ENCODE assay signal across 25 cellular contexts in the genomic region with DNA sequence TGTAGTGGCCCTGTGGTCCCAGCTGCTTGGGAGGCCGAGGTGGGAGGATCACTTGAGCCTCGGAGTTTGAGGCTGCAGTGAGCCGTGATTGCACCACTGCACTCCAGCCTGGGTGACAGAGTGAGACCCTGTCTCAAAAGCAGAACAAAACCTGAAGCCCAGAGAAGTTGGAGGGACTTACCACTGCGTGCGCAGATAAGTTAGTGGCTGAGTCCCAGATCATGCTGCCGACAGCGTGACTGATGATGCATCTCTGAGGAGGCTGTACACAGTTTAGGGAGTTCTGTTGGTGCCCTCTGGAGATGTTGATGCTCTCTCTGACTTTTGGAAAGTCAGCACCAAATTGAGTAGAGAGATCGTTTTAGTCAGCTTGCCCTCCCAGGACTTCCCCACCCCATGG. TPM values are rescaled to one million over a fixed set of nuclear protein-coding genes. Genes with fewer than 3 reads are reported as not detected.
A peak's percentile ranks its signal among the peaks of the same experiment; 100 is the strongest.
DNase-seq lines count a peak whose midpoint lies in the region; ATAC-seq, FAIRE-seq and TF ChIP-seq lines count a peak whose summit lies in the region.
"Had no signal": no experiment of that assay in that cellular context is flagged by ENCODE, and none has a peak within 500 bp of the region (broad histone marks: within the 10 kb centered on the region; RNA-seq: fewer than 3 reads in every experiment).

No MANE protein-coding gene starts in this region.

- peaks cover 5% of the 10 kb centered on the region for H3K4me1 ChIP-seq in osteoblast (ENCODE audit: insufficient read depth, low read length)
- H3K4me1 ChIP-seq: BE2C had no signal

- H4K20me1 ChIP-seq in osteoblast (ENCODE audit: insufficient read depth, low read length): no peaks in the 10 kb centered on the region
- H4K20me1 ChIP-seq: BLaER1 had no signal

- no peaks in the 10 kb centered on the region for H3K79me2 ChIP-seq in osteoblast (ENCODE audit: insufficient read depth, low read length)

- H3K36me3 ChIP-seq in bronchial epithelial cell (ENCODE audit: control insufficient read depth, insufficient read depth, low read length): no peaks in the 10 kb centered on the region
- no peaks in the 10 kb centered on the region for H3K36me3 ChIP-seq in osteoblast (ENCODE audit: insufficient read depth, low read length)
- H3K36me3 ChIP-seq: BLaER1 had no signal

- no peak overlapping the region for H3K27ac ChIP-seq in osteoblast (ENCODE audit: low read depth, low read length)
- H3K27ac ChIP-seq: BLaER1 had no signal

- no peak for ATAC-seq in left lobe of liver

- intact Hi-C loops in posterior vena cava (cut with DNase I): no loop called here

- no peak for TF ChIP-seq POLR2A in GM12891 (IDR thresholded peaks at IDR 0.05; ENCODE audit: low read depth, low read length)

- H2AFZ ChIP-seq in osteoblast (ENCODE audit: low read length): no peak overlapping the region

- TF ChIP-seq CTCF in bronchial epithelial cell (IDR thresholded peaks at IDR 0.05; ENCODE audit: insufficient read depth, low read length, severe bottlenecking) (no peak), osteoblast (IDR thresholded peaks at IDR 0.05; ENCODE audit: extremely low read depth, low read depth, low read length) (no peak)

- no peaks in the 10 kb centered on the region for H3K27me3 ChIP-seq in bronchial epithelial cell (ENCODE audit: control insufficient read depth, insufficient read depth, low read length)
- no peaks in the 10 kb centered on the region for H3K27me3 ChIP-seq in osteoblast (ENCODE audit: insufficient read depth, low read length)
- H3K27me3 ChIP-seq: BE2C, BLaER1 had no signal

- DNase-seq in bronchial epithelial cell (ENCODE audit: low read depth) (no peak), left lobe of liver (ENCODE audit: low spot score) (peak; percentile 5), posterior vena cava (ENCODE audit: low spot score) (peak; percentile 61), GDM1 (lab: John Stamatoyannopoulos, UW) (no peak), GM12891 (ENCODE audit: insufficient read length, low spot score) (no peak), osteoblast (ENCODE audit: insufficient read length, low spot score, missing footprints) (no peak)
- DNase-seq: 8988T; ACHN; BE2C; C1 segment of cervical spinal cord; CD4-positive, alpha-beta memory T cell; CD4-positive, CD25-positive, alpha-beta regulatory T cell; CD8-positive, alpha-beta memory T cell; COR-L47; DMS 273 treated with DMSO at 0.1 percent for 48 hours; DMS153; DMS53; DMS79; DND-41; EL; GF-D8 had no signal

- no peak overlapping the region for H3K4me2 ChIP-seq in osteoblast (ENCODE audit: insufficient read depth, low read length)
- H3K4me2 ChIP-seq: BLaER1 had no signal

- H3K4me3 ChIP-seq in bronchial epithelial cell (ENCODE audit: low read depth, low read length) (no peak overlapping the region), osteoblast (ENCODE audit: insufficient read depth, low read length) (no peak overlapping the region)
- H3K4me3 ChIP-seq: BLaER1 had no signal

- H3K9me3 ChIP-seq in osteoblast (ENCODE audit: low read depth, low read length): no peaks in the 10 kb centered on the region
- H3K9me3 ChIP-seq: BE2C, BLaER1 had no signal

- FAIRE-seq in bronchial epithelial cell (lab: Jason Lieb, UNC) (peak; percentile 55), GM12891 (lab: Jason Lieb, UNC) (no peak)
- FAIRE-seq: A204.1, GM12892, GM18507 had no signal

TF ChIP-seq in GM12891, 5 proteins besides CTCF, POLR2A, EP300 and RAD21:
- no peak for TF ChIP-seq PAX5 (IDR thresholded peaks at IDR 0.05; ENCODE audit: insufficient read depth, low read length, severe bottlenecking)
- TF ChIP-seq SPI1 (IDR thresholded peaks at IDR 0.05; ENCODE audit: low read depth, low read length): no peak
- no peak for TF ChIP-seq POU2F2 (IDR thresholded peaks at IDR 0.05; ENCODE audit: low read depth, low read length)
- TF ChIP-seq TAF1 (IDR thresholded peaks at IDR 0.05; ENCODE audit: low read depth, low read length): no peak
- no peak for TF ChIP-seq POLR2AphosphoS5 (IDR thresholded peaks at IDR 0.05; ENCODE audit: low read depth, low read length)

RNA-seq across cellular contexts. Expression of gene ABTB1, which starts 15.8 kb away (rescaled TPM):
- total RNA-seq in bronchial epithelial cell (4.7 and 5.8 TPM in 2 replicates), left lobe of liver (16.3 TPM), posterior vena cava (10 to 100 TPM; 27.7 to 28.9 TPM), osteoblast (14.7 and 17.7 TPM in 2 replicates)
- 9.5 TPM for polyA plus RNA-seq in GM12891 (2012; ENCODE audit: low read depth, missing spikeins)

RNA-seq across cellular contexts. Expression of gene PODXL2, which starts 27.9 kb away (rescaled TPM):
- total RNA-seq in bronchial epithelial cell (1.8 and 3.4 TPM in 2 replicates), left lobe of liver (1.5 TPM), posterior vena cava (1 to 10 TPM; 2.0 to 2.5 TPM), osteoblast (0.36 and 0.59 TPM in 2 replicates)
- polyA plus RNA-seq in GM12891 (2012; ENCODE audit: low read depth, missing spikeins): 4.0 TPM

RNA-seq across cellular contexts. Expression of gene MCM2, which starts 58.7 kb away (rescaled TPM):
- total RNA-seq in bronchial epithelial cell (8.3 and 16.6 TPM in 2 replicates), left lobe of liver (1.4 TPM), posterior vena cava (1 to 10 TPM; 4.0 to 5.6 TPM), osteoblast (14.5 and 15.3 TPM in 2 replicates)
- 95.8 TPM for polyA plus RNA-seq in GM12891 (2012; ENCODE audit: low read depth, missing spikeins)

Comparison
In these comparisons a context has a peak if more than half of its experiments do, and no peak if none do; other contexts are left out.
1. DNase-seq: peak in left lobe of liver (single experiment) and posterior vena cava (single experiment); none in bronchial epithelial cell (single experiment), GDM1 (single experiment), GM12891 (single experiment) and osteoblast (single experiment).